ENCODE assay signal across 9 cellular contexts in the genomic region with DNA sequence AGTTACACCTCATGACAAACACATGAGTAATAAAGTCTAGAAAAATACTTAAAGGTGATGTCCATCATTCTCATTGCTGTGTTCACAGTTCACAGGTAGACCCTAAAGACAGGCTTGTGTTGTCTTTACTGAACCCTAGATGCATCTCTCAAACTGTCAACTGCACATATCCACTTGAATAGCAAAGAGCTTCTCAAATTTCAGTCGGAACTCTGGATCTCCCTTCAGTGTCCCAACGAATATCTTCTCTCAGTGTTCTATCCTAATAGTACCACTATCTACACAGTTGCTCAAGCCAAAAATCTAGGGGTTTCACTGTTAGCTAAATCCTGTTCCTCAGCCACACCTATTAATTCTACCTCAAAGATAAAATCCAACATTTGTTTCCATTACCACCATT. TPM values are rescaled to one million over a fixed set of nuclear protein-coding genes. Genes with fewer than 3 reads are reported as not detected.
A peak's percentile ranks its signal among the peaks of the same experiment; 100 is the strongest.
DNase-seq lines count a peak whose midpoint lies in the region; ATAC-seq and TF ChIP-seq lines count a peak whose summit lies in the region.
"Had no signal": no experiment of that assay in that cellular context is flagged by ENCODE, and none has a peak within 500 bp of the region (broad histone marks: within the 10 kb centered on the region; RNA-seq: fewer than 3 reads in every experiment).

No MANE protein-coding gene starts in this region.

- peak; percentile 57 for DNase-seq in activated CD4-positive, alpha-beta T cell treated with anti-CD3 and anti-CD28 coated beads, Interleukin-2, amount 10 ng/mL, durations not matched to agents 24 days and 14 days
- DNase-seq in activated CD4-positive, alpha-beta T cell treated with anti-CD3 and anti-CD28 coated beads for 1 hour, result no peak
- no peak for DNase-seq in RWPE2 (ENCODE audit: low spot score)
- DNase-seq in foreskin fibroblast, result peak in 1 of 2 donors; percentile 33
- DNase-seq in stimulated activated effector memory CD8-positive, alpha-beta T cell treated with anti-CD3 and anti-CD28 coated beads, Interleukin-12 subunit alpha, Interleukin-12 subunit beta, amount 100 ng/mL, for 72 hours (ENCODE audit: low spot score in 2 of 2), result peak in 1 of 2 donors; percentile 46
- DNase-seq in heart left ventricle, result no peak
- DNase-seq: hypothalamus had no signal

- no peaks in the 10 kb centered on the region for H3K9me3 Mint-ChIP-seq in activated CD4-positive, alpha-beta T cell treated with anti-CD3 and anti-CD28 coated beads, Interleukin-2, amount 10 ng/mL, durations not matched to agents 24 days and 14 days
- no peaks in the 10 kb centered on the region for H3K9me3 Mint-ChIP-seq in stimulated activated effector memory CD8-positive, alpha-beta T cell treated with anti-CD3 and anti-CD28 coated beads, Interleukin-12 subunit alpha, Interleukin-12 subunit beta, amount 100 ng/mL, for 72 hours

- peaks cover 49% of the 10 kb centered on the region for H3K4me1 Mint-ChIP-seq in activated CD4-positive, alpha-beta T cell treated with anti-CD3 and anti-CD28 coated beads, Interleukin-2, amount 10 ng/mL, durations not matched to agents 24 days and 14 days
- H3K4me1 Mint-ChIP-seq in stimulated activated effector memory CD8-positive, alpha-beta T cell treated with anti-CD3 and anti-CD28 coated beads, Interleukin-12 subunit alpha, Interleukin-12 subunit beta, amount 100 ng/mL, for 72 hours, result peaks cover 52% of the 10 kb centered on the region

- peaks cover 33% of the 10 kb centered on the region for H3K36me3 Mint-ChIP-seq in activated CD4-positive, alpha-beta T cell treated with anti-CD3 and anti-CD28 coated beads, Interleukin-2, amount 10 ng/mL, durations not matched to agents 24 days and 14 days (ENCODE audit: low read depth)
- H3K36me3 Mint-ChIP-seq in stimulated activated effector memory CD8-positive, alpha-beta T cell treated with anti-CD3 and anti-CD28 coated beads, Interleukin-12 subunit alpha, Interleukin-12 subunit beta, amount 100 ng/mL, for 72 hours, result peaks cover 30% of the 10 kb centered on the region

- no peak for TF ChIP-seq POLR2A in heart left ventricle (IDR thresholded peaks at IDR 0.05)

- no peak for TF ChIP-seq CTCF in RWPE2 (IDR thresholded peaks at IDR 0.05; ENCODE audit: poor library complexity, severe bottlenecking)
- no peak for TF ChIP-seq CTCF in foreskin fibroblast (IDR thresholded peaks at IDR 0.05; ENCODE audit: low read depth, low read length)
- no peak for TF ChIP-seq CTCF in heart left ventricle (IDR thresholded peaks at IDR 0.05)

- peak overlapping the region; percentile 89 for H3K27ac Mint-ChIP-seq in activated CD4-positive, alpha-beta T cell treated with anti-CD3 and anti-CD28 coated beads, Interleukin-2, amount 10 ng/mL, durations not matched to agents 24 days and 14 days
- peak overlapping the region; percentile 88 for H3K27ac Mint-ChIP-seq in stimulated activated effector memory CD8-positive, alpha-beta T cell treated with anti-CD3 and anti-CD28 coated beads, Interleukin-12 subunit alpha, Interleukin-12 subunit beta, amount 100 ng/mL, for 72 hours

- no peaks in the 10 kb centered on the region for H3K27me3 Mint-ChIP-seq in activated CD4-positive, alpha-beta T cell treated with anti-CD3 and anti-CD28 coated beads, Interleukin-2, amount 10 ng/mL, durations not matched to agents 24 days and 14 days

- H3K36me3 ChIP-seq in RWPE2 (ENCODE audit: low read depth) (peaks cover 26% of the 10 kb centered on the region), heart left ventricle (peaks cover 0 to 7% (median 0%) of the 10 kb centered on the region in 9 donors)

- H3K4me3 Mint-ChIP-seq in activated CD4-positive, alpha-beta T cell treated with anti-CD3 and anti-CD28 coated beads, Interleukin-2, amount 10 ng/mL, durations not matched to agents 24 days and 14 days, result peak overlapping the region; percentile 91
- H3K4me3 Mint-ChIP-seq in stimulated activated effector memory CD8-positive, alpha-beta T cell treated with anti-CD3 and anti-CD28 coated beads, Interleukin-12 subunit alpha, Interleukin-12 subunit beta, amount 100 ng/mL, for 72 hours, result peak overlapping the region; percentile 78

- 17 to 19% (median 18%) methylated on average over 2 of the region's 2 CpGs for WGBS in heart left ventricle, 4 donors

- H3K27me3 ChIP-seq in RWPE2 (ENCODE audit: insufficient read depth, poor library complexity, severe bottlenecking), result no peaks in the 10 kb centered on the region
- no peaks in the 10 kb centered on the region for H3K27me3 ChIP-seq in heart left ventricle

- H3K27ac ChIP-seq in RWPE2 (ENCODE audit: poor library complexity, severe bottlenecking) (peak overlapping the region; percentile 83), heart left ventricle (peak overlapping the region in 1 of 12 donors; percentile 77)

- H3K9me3 ChIP-seq in RWPE2 (ENCODE audit: severe bottlenecking), result no peaks in the 10 kb centered on the region
- no peaks in the 10 kb centered on the region for H3K9me3 ChIP-seq in heart left ventricle

- H3K4me1 ChIP-seq in RWPE2 (ENCODE audit: insufficient read depth, poor library complexity, severe bottlenecking) (peaks cover 45% of the 10 kb centered on the region), heart left ventricle (peaks cover 5 to 62% (median 35%) of the 10 kb centered on the region in 12 donors)

- ATAC-seq in RWPE2 (ENCODE audit: low read depth) (no peak), HG02798 (IDR thresholded peaks at IDR 0.05; ENCODE audit: poor library complexity, unreplicated experiment) (no peak), heart left ventricle (no peak), GM19035 (IDR thresholded peaks at IDR 0.05; ENCODE audit: unreplicated experiment) (no peak)
- no peak for ATAC-seq in stimulated activated effector memory CD8-positive, alpha-beta T cell treated with anti-CD3 and anti-CD28 coated beads, Interleukin-12 subunit alpha, Interleukin-12 subunit beta, amount 100 ng/mL, for 72 hours

- intact Hi-C loops in activated CD4-positive, alpha-beta T cell treated with anti-CD3 and anti-CD28 coated beads, Interleukin-2, amount 10 ng/mL, durations not matched to agents 24 days and 14 days (cut with micrococcal nuclease), result no loop called here
- intact Hi-C loops in heart left ventricle (cut with DNase I), result no loop called here

- H3K4me3 ChIP-seq in RWPE2 (ENCODE audit: severe bottlenecking) (peak overlapping the region; percentile 38), foreskin fibroblast (ENCODE audit: low read depth in 1 of 2, low read length in 2 of 2) (peak overlapping the region; percentile 74), heart left ventricle (peak overlapping the region in 6 of 12 donors; percentile 54 to 67 (median 61))

RNA-seq across cellular contexts. Expression of a gene that starts 50.6 kb away (rescaled TPM):
- 25.8 and 26.6 TPM in 2 replicates for total RNA-seq in activated CD4-positive, alpha-beta T cell treated with anti-CD3 and anti-CD28 coated beads, Interleukin-2, amount 10 ng/mL, durations not matched to agents 24 days and 14 days
- total RNA-seq in heart left ventricle, result 10 to 100 TPM; 12.5 to 39.4 (median 14.0) TPM
- polyA plus RNA-seq in heart left ventricle, result 10 to 100 TPM; 16.2 to 40.7 TPM
